Comparison of ENCODE assay signal across 21 cellular contexts in genomic region chr5:107687937-107688336, GRCh38. TPM values are rescaled to one million over a fixed set of nuclear protein-coding genes. Genes with fewer than 3 reads are reported as not detected.
"Had no signal": no experiment of that assay in that cellular context is flagged by ENCODE, and none has a peak within 500 bp of the region (broad histone marks: within the 10 kb centered on the region; RNA-seq: fewer than 3 reads in every experiment).

No MANE protein-coding gene starts in this region.

- DNase-seq: activated CD4-positive, alpha-beta T cell treated with anti-CD3 and anti-CD28 coated beads for 48 hours; activated CD4-positive, alpha-beta T cell treated with anti-CD3 and anti-CD28 coated beads, Interleukin-2, amount 50 U/mL, for 4 hours; activated CD4-positive, CD25-positive, alpha-beta regulatory T cell treated with anti-CD3 and anti-CD28 coated beads, Interleukin-2, amount 50 U/mL, for 72 hours; activated CD8-positive, alpha-beta memory T cell treated with anti-CD3 and anti-CD28 coated beads, Interleukin-2, amount 50 U/mL, for 48 hours; activated CD8-positive, alpha-beta T cell treated with anti-CD3 and anti-CD28 coated beads, Interleukin-2, amount 10 ng/mL, durations not matched to agents 7 days and 5 days; activated naive CD4-positive, alpha-beta T cell treated with anti-CD3 and anti-CD28 coated beads, Interleukin-2, amount 50 U/mL, for 16 hours; activated naive CD8-positive, alpha-beta T cell treated with anti-CD3 and anti-CD28 coated beads, Interleukin-2, amount 10 ng/mL, durations not matched to agents 7 days and 5 days; activated T-cell treated with anti-CD3 and anti-CD28 coated beads, Interleukin-2, amount 50 U/mL, for 1 hour; adrenal gland; anterior cingulate cortex; central memory CD4-positive, alpha-beta T cell; Karpas-422; NCI-H1105 treated with DMSO at 0.1 percent for 48 hours; NCI-H1436 treated with DMSO at 0.1 percent for 48 hours; NCI-H187; NCI-H2081; NCI-H510A treated with DMSO at 0.1 percent for 48 hours; NCI-H69; Peyer's patch; SHP77 had no signal

- ATAC-seq: activated CD8-positive, alpha-beta T cell treated with anti-CD3 and anti-CD28 coated beads, Interleukin-2, amount 10 ng/mL, durations not matched to agents 7 days and 5 days had no signal

- H3K4me3 ChIP-seq: adrenal gland, Peyer's patch had no signal

- H3K27me3 ChIP-seq: Peyer's patch had no signal

- H3K36me3 ChIP-seq: adrenal gland, Peyer's patch had no signal

- H3K9me3 ChIP-seq: adrenal gland, Peyer's patch had no signal

- H3K4me1 ChIP-seq: adrenal gland, Peyer's patch had no signal

- H3K27ac ChIP-seq: adrenal gland, Peyer's patch, RWPE1 had no signal

RNA-seq across cellular contexts. Expression of gene EFNA5, which starts 17.2 kb away (rescaled TPM):
- total RNA-seq: activated CD8-positive, alpha-beta T cell treated with anti-CD3 and anti-CD28 coated beads, Interleukin-2, amount 10 ng/mL, durations not matched to agents 7 days and 5 days; activated naive CD8-positive, alpha-beta T cell treated with anti-CD3 and anti-CD28 coated beads, Interleukin-2, amount 10 ng/mL, durations not matched to agents 7 days and 5 days had no signal
